Comparison of ENCODE assay signal across 9 cellular contexts in genomic region chr19:32988724-32989123, GRCh38.
"Had no signal": no experiment of that assay in that cellular context is flagged by ENCODE, and none has a peak within 500 bp of the region (broad histone marks: within the 10 kb centered on the region; RNA-seq: fewer than 3 reads in every experiment).

No MANE protein-coding gene starts in this region.

- H3K4me3 ChIP-seq: GM23338, K562 had no signal

- ATAC-seq: GM23338, K562 had no signal

- H3K4me2 ChIP-seq: GM23338 had no signal

- H3K27ac Mint-ChIP-seq: GM23338, HFFc6 had no signal

- H3K4me1 Mint-ChIP-seq: GM23338, H9 had no signal

- H2AFZ ChIP-seq: GM23338 had no signal

- FAIRE-seq: H1, H54, HTR-8/SVneo, K562 had no signal

- H3K9me3 Mint-ChIP-seq: GM23338, H9, HFFc6 had no signal

- H3K4me3 Mint-ChIP-seq: GM23338, H9, HFFc6 had no signal

- DNase-seq: H9, HCEC 1CT, HFFc6, IMR-90 had no signal
